Comparison of ENCODE assay signal across 19 cellular contexts in the genomic region with DNA sequence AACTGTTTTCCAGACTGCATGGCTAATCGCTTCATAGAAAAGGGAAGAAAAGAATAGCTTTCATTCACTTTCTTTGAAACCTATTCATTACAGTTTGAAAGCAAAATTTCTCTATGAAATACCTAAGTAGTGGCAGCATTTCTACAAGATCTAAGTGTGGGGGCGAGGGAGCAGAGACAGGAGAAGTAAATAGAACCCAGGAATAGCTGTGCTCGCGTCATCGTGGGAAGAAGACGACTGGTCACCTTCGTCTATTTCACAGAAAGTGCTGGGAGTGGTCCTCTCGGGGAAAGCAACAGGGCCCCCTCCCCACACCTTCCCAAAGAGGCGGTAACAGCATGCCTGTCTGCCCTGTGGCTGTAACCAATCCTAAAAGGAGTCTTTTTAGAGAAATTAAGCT.
DNase-seq lines count a peak whose midpoint lies in the region; ATAC-seq and TF ChIP-seq lines count a peak whose summit lies in the region.
"Had no signal": no experiment of that assay in that cellular context is flagged by ENCODE, and none has a peak within 500 bp of the region (broad histone marks: within the 10 kb centered on the region; RNA-seq: fewer than 3 reads in every experiment).

No MANE protein-coding gene starts in this region.

- peak overlapping the region; percentile 25 for H3K27ac ChIP-seq in cardiac muscle cell
- no peak overlapping the region for H3K27ac ChIP-seq in skeletal muscle tissue (ENCODE audit: low read depth, low read length)
- H3K27ac ChIP-seq: 22Rv1, A549, C4-2B had no signal

- H3K27me3 Mint-ChIP-seq in brain, result peaks cover 3% of the 10 kb centered on the region
- H3K27me3 Mint-ChIP-seq in nephron (ENCODE audit: low read depth), result peaks cover 5% of the 10 kb centered on the region

- H3K36me3 ChIP-seq in cardiac muscle cell (no peaks in the 10 kb centered on the region), skeletal muscle tissue (ENCODE audit: control insufficient read depth in 3 of 3, insufficient read depth in 3 of 3, low read length in 3 of 3) (no peaks in the 10 kb centered on the region)

- H3K9me3 Mint-ChIP-seq in brain (peaks cover 0 to 4% (median 0%) of the 10 kb centered on the region in 5 experiments), nephron (no peaks in the 10 kb centered on the region)
- H3K9me3 Mint-ChIP-seq: CD4-positive, alpha-beta T cell had no signal

- no peaks in the 10 kb centered on the region for H3K36me3 Mint-ChIP-seq in brain
- no peaks in the 10 kb centered on the region for H3K36me3 Mint-ChIP-seq in nephron (ENCODE audit: low read depth)

- H3K4me3 Mint-ChIP-seq in brain (peak overlapping the region in 2 of 5 experiments; percentile 6 to 20), nephron (no peak overlapping the region)
- H3K4me3 Mint-ChIP-seq: CD4-positive, alpha-beta T cell had no signal

- H3K4me3 ChIP-seq in cardiac muscle cell (no peak overlapping the region), skeletal muscle tissue (ENCODE audit: low read length in 3 of 3) (peak overlapping the region in 2 of 3 donors; percentile 14 to 43)
- H3K4me3 ChIP-seq: A549 had no signal

- H3K9ac ChIP-seq in skeletal muscle tissue (ENCODE audit: low read depth in 1 of 3, low read length in 3 of 3), result no peak overlapping the region

- DNase-seq in cardiac muscle cell (ENCODE audit: low read depth in 1 of 2, low spot score in 1 of 2), result no peak
- DNase-seq in Right ventricle myocardium inferior (ENCODE audit: missing footprints), result no peak
- no peak for DNase-seq in SK-N-DZ (ENCODE audit: low spot score)
- DNase-seq in epidermal melanocyte (ENCODE audit: insufficient read length, low spot score), result no peak
- DNase-seq: AML-193; Caco-2; CD4-positive, alpha-beta T cell; DMS153; DMS79; GDM1; GOT3; H7 had no signal

- H3K27me3 ChIP-seq in cardiac muscle cell, result no peaks in the 10 kb centered on the region
- H3K27me3 ChIP-seq in skeletal muscle tissue (ENCODE audit: control insufficient read depth in 3 of 3, insufficient read depth in 3 of 3, low read length in 3 of 3), result peaks cover 0 to 3% (median 0%) of the 10 kb centered on the region in 3 donors

- H3K9me3 ChIP-seq in cardiac muscle cell (ENCODE audit: low read depth) (no peaks in the 10 kb centered on the region), skeletal muscle tissue (ENCODE audit: control insufficient read depth in 3 of 3, low read length in 3 of 3) (no peaks in the 10 kb centered on the region)
- H3K9me3 ChIP-seq: A549, Caco-2 had no signal

- no peak for ATAC-seq in Right ventricle myocardium inferior
- ATAC-seq in esophagus mucosa, result no peak
- ATAC-seq: A549 had no signal

- no peak for TF ChIP-seq CTCF in cardiac muscle cell (IDR thresholded peaks at IDR 0.05; ENCODE audit: low read depth, low read length)
- no peak for TF ChIP-seq CTCF in brain (conservative IDR thresholded peaks at IDR 0.05)
- TF ChIP-seq CTCF in nephron (IDR thresholded peaks at IDR 0.05; ENCODE audit: unreplicated experiment in 3 of 3), result no peak

- H3K27ac Mint-ChIP-seq in brain, result peak overlapping the region in 4 of 5 experiments; percentile 52 to 85 (median 80)
- peak overlapping the region; percentile 37 to 90 (median 42) for H3K27ac Mint-ChIP-seq in nephron
- H3K27ac Mint-ChIP-seq: CD4-positive, alpha-beta T cell had no signal

- intact Hi-C loops in Right ventricle myocardium inferior (cut with DNase I), result no loop called here

- H3K4me1 ChIP-seq in cardiac muscle cell (ENCODE audit: low read depth) (peaks cover 25% of the 10 kb centered on the region), skeletal muscle tissue (ENCODE audit: control insufficient read depth in 3 of 3, insufficient read depth in 3 of 3, low read length in 3 of 3) (peaks cover 4 to 11% (median 8%) of the 10 kb centered on the region in 3 donors)
- H3K4me1 ChIP-seq: A549, Caco-2 had no signal

- peaks cover 40% of the 10 kb centered on the region for H3K4me1 Mint-ChIP-seq in brain
- peaks cover 24% of the 10 kb centered on the region for H3K4me1 Mint-ChIP-seq in nephron
